Comparison of ENCODE assay signal across 22 cellular contexts in the genomic region with DNA sequence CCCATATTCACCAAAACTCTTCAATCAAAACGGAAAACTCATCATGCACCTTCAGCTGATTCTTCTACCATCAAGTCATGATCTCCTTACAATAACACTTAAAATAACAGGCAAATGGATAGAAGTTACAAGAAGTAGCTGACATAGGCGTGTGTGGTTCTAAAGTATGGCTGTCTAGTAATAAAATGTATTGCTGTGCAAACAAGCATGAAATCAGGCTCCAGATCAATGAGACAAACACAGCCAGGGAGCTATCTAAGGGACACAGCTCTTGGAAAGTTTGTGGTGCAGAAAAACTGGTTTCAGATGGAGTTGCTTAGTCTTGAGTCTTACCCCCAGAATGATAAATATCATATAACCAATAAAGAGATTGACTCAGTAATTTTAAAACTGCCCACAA.
"Had no signal": no experiment of that assay in that cellular context is flagged by ENCODE, and none has a peak within 500 bp of the region (broad histone marks: within the 10 kb centered on the region; RNA-seq: fewer than 3 reads in every experiment).

No MANE protein-coding gene starts in this region.

- H3K4me3 ChIP-seq: colonic mucosa, esophagus muscularis mucosa, gastroesophageal sphincter, heart left ventricle, lower lobe of right lung, ovary, skin epidermis, spleen, testis, tibial artery had no signal

- H3K4me1 ChIP-seq: colonic mucosa, esophagus muscularis mucosa, foreskin keratinocyte, gastroesophageal sphincter, heart left ventricle, lower lobe of right lung, spleen, testis had no signal

- DNase-seq: colonic mucosa; effector memory CD4-positive, alpha-beta T cell; foreskin keratinocyte; heart left ventricle; hippocampal formation; left ventricle myocardium superior; lower lobe of right lung; natural killer cell; occipital lobe; ovary; posterior cingulate gyrus; retina; spleen; stimulated activated CD4-positive, alpha-beta T cell treated with anti-CD3 and anti-CD28 coated beads, Interleukin-4, amount 100 ng/mL, for 4 hours; stimulated activated naive CD8-positive, alpha-beta T cell treated with anti-CD3 and anti-CD28 coated beads, Interleukin-15, Interleukin-2, amounts not matched to agents 100 U/mL and 50 U/mL, for 24 hours; substantia nigra; testis; tibial artery had no signal

- H3K36me3 ChIP-seq: colonic mucosa, esophagus muscularis mucosa, gastroesophageal sphincter, heart left ventricle, lower lobe of right lung, ovary, spleen, tibial artery had no signal

- ATAC-seq: foreskin keratinocyte; gastroesophageal sphincter; heart left ventricle; left ventricle myocardium superior; lower lobe of right lung; natural killer cell; stimulated activated memory B cell treated with anti-CD40 and anti-IgM and Interleukin-4, amounts not matched to agents 10 μg/mL and 1 μg/mL and 100 μg/mL, for 72 hours; stimulated activated naive CD8-positive, alpha-beta T cell treated with anti-CD3 and anti-CD28 coated beads, Interleukin-15, Interleukin-2, amounts not matched to agents 100 U/mL and 50 U/mL, for 24 hours had no signal

- H3K9me3 ChIP-seq: colonic mucosa, esophagus muscularis mucosa, gastroesophageal sphincter, heart left ventricle, lower lobe of right lung, ovary, spleen, testis, tibial artery had no signal

- H3K27me3 ChIP-seq: colonic mucosa, esophagus muscularis mucosa, foreskin keratinocyte, gastroesophageal sphincter, heart left ventricle, ovary, spleen, testis, tibial artery had no signal

- H3K27ac ChIP-seq: colonic mucosa, esophagus muscularis mucosa, foreskin keratinocyte, gastroesophageal sphincter, heart left ventricle, lower lobe of right lung, ovary, skin epidermis, spleen, testis, tibial artery had no signal
